In the genomic region with DNA sequence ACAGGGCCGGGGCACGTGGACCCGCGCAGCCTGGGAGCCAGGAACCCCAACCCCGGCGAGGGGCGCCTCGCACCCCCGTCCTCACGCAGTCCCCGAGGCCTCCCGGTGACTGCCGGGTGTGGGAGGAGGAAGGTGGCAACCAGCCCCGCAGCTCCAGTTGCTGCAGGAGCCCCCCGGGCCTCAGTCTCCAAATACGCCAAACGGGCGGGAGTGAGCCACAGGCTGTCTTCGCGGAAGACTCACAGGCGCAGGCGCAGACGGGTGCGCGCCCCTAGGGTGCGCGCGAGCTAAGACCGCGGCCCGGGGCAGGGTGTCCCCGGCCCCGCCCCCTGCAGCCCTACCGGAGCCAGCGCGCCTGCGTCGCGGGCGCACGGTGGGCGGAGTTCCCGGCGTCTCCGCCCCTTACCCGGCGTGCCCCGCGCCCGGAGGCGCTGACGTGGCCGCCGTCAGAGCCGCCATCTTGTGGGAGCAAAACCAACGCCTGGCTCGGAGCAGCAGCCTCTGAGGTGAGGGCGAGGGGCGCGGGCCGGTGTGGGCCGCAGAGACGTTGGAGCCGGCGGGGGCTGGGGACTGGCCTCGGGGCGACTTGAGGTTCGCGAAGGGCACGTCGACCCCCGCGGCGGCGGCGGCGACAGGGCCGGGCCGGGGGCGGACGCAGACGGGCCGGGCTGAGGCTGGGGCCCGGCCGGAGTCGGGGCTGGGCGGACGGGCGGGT, we compare ENCODE assay signal across 8 cellular contexts. TPM values are rescaled to one million over a fixed set of nuclear protein-coding genes. Genes with fewer than 3 reads are reported as not detected.
DNase-seq lines count a peak whose midpoint lies in the region; ATAC-seq, FAIRE-seq and TF ChIP-seq lines count a peak whose summit lies in the region.

A gene (plus strand): TSS at position 449 of the 715 bp plus-strand sequence. CDS start 14,407 bp downstream, outside the sequence.

- DNase-seq in GM12892 (ENCODE audit: insufficient read length): peak; percentile 99
- peak; percentile 83 for DNase-seq in NCI-H1436 treated with DMSO at 0.1 percent for 48 hours (lab: John Stamatoyannopoulos, UW)
- DNase-seq in T follicular helper cell (ENCODE audit: low read depth): peak; percentile 90
- DNase-seq in adipocyte (ENCODE audit: low read depth): peak; percentile 97
- DNase-seq in cardiac septum (ENCODE audit: low spot score): peak; percentile 97
- DNase-seq in posterior cingulate gyrus: peak; percentile 80 to 98 (median 88)
- peak; percentile 98 for DNase-seq in type B pancreatic cell (ENCODE audit: extremely low spot score, unreplicated experiment)

- H3K27me3 ChIP-seq in adipocyte (replicated peaks; ENCODE audit: control insufficient read depth, insufficient read depth, low read length): no peaks in the 10 kb centered on the region

- H3K36me3 Mint-ChIP-seq in type B pancreatic cell: no peaks in the 10 kb centered on the region

- H3K4me3 Mint-ChIP-seq in type B pancreatic cell: peak within 1 kb of the TSS; percentile 98

- peak; percentile 75 for ATAC-seq in HG02840 (IDR thresholded peaks at IDR 0.05; ENCODE audit: low FRiP score, unreplicated experiment)

- intact Hi-C loops in cardiac septum (cut with DNase I) (loop anchor here (2.0 to 5.0 kb wide), 5 partner anchors 26 to 375 kb away; a partner anchor contains a TSS), posterior cingulate gyrus (cut with DNase I) (loop anchor here (2.0 to 10.0 kb wide), 4 partner anchors 20 to 348 kb away; a partner anchor contains a TSS)

- no peaks in the 10 kb centered on the region for H3K9me3 ChIP-seq in adipocyte (ENCODE audit: control insufficient read depth, low read length)

- peaks cover 31% of the 10 kb centered on the region for H3K4me1 Mint-ChIP-seq in type B pancreatic cell (ENCODE audit: unreplicated experiment)

- H3K4me1 ChIP-seq in adipocyte (ENCODE audit: control insufficient read depth, insufficient read depth, low read length): peaks cover 37% of the 10 kb centered on the region

- H3K27ac Mint-ChIP-seq in type B pancreatic cell: peak within 1 kb of the TSS; percentile 99

- peaks cover under 1% of the 10 kb centered on the region for H3K27me3 Mint-ChIP-seq in type B pancreatic cell

- peak; percentile 14 for TF ChIP-seq CTCF in type B pancreatic cell (conservative IDR thresholded peaks at IDR 0.05)

- FAIRE-seq in GM12892 (lab: Jason Lieb, UNC): peak; percentile 97

- no peaks in the 10 kb centered on the region for H3K9me3 Mint-ChIP-seq in type B pancreatic cell

- peak within 1 kb of the TSS; percentile 89 for H3K4me3 ChIP-seq in adipocyte (ENCODE audit: low read length)

- H3K36me3 ChIP-seq in adipocyte (ENCODE audit: control insufficient read depth, insufficient read depth, low read length, severe bottlenecking): no peaks in the 10 kb centered on the region

- peak within 1 kb of the TSS; percentile 97 for H3K9ac ChIP-seq in adipocyte (ENCODE audit: low read length)

- peak; percentile 87 for TF ChIP-seq POLR2A in GM12892 (IDR thresholded peaks at IDR 0.05; ENCODE audit: low read depth, low read length)

RNA-seq across cellular contexts. Expression of the gene that starts here (rescaled TPM):
- polyA plus RNA-seq in GM12892 (2012; ENCODE audit: missing spikeins): 187 TPM
- total RNA-seq in cardiac septum (332 TPM), type B pancreatic cell (ENCODE audit: low replicate concordance) (288 and 401 TPM in 2 replicates)

Comparison
In these comparisons a context has a peak if more than half of its experiments do, and no peak if none do; other contexts are left out.
1. Peak in every context shown above with its lines: DNase-seq, ATAC-seq and H3K4me3 ChIP-seq.